Comparison of ENCODE assay signal across 2 cellular contexts in genomic region chr5:34918025-34918424, GRCh38.
A peak's percentile ranks its signal among the peaks of the same experiment; 100 is the strongest.
TF ChIP-seq lines count a peak whose summit lies in the region.

No MANE protein-coding gene starts in this region.

TF ChIP-seq in HepG2, 621 proteins besides CTCF, POLR2A, EP300 and RAD21:
- TF ChIP-seq ZNF121 (CRISPR knock-in tag; IDR thresholded peaks at IDR 0.05) (0 out of 2 replicates have a peak, but pooled peaks have one; percentile 45), ZNF562 (CRISPR knock-in tag; IDR thresholded peaks at IDR 0.05; ENCODE audit: borderline replicate concordance) (no peak)

TF ChIP-seq in K562, 482 proteins besides CTCF, POLR2A, EP300 and RAD21:
- TF ChIP-seq ZNF121 (CRISPR knock-in tag; conservative IDR thresholded peaks at IDR 0.05) (peak; percentile 90), RBM25 (IDR thresholded peaks at IDR 0.05; ENCODE audit: low read depth, low read length, severe bottlenecking) (peak; percentile 10), MED1 (CRISPR knock-in tag; IDR thresholded peaks at IDR 0.05; ENCODE audit: borderline replicate concordance) (no peak), RBFOX2 (IDR thresholded peaks at IDR 0.05; ENCODE audit: low read depth, low read length) (peak; percentile 66), POLR2G (IDR thresholded peaks at IDR 0.05; ENCODE audit: low read depth, low read length) (0 out of 2 replicates have a peak, but pooled peaks have one; percentile 17)
TF ChIP-seq in K562: peak in this region for 4.
